1 cellular context compared by ENCODE assay signal in genomic region chr12:92110083-92110640, GRCh38.
TF ChIP-seq lines count a peak whose summit lies in the region.

No MANE protein-coding gene starts in this region.

TF ChIP-seq in WTC11, 78 proteins besides CTCF, POLR2A, EP300 and RAD21 (continued from another document):
- TF ChIP-seq ERG (CRISPR knock-in tag; IDR thresholded peaks at IDR 0.05) (no peak), ETV6 (CRISPR knock-in tag; IDR thresholded peaks at IDR 0.05) (no peak), SMAD4 (CRISPR knock-in tag; IDR thresholded peaks at IDR 0.05) (no peak), NFATC4 (CRISPR knock-in tag; IDR thresholded peaks at IDR 0.05) (no peak)
TF ChIP-seq in WTC11: peak in this region for 0.
